8 cellular contexts compared by ENCODE assay signal in the genomic region with DNA sequence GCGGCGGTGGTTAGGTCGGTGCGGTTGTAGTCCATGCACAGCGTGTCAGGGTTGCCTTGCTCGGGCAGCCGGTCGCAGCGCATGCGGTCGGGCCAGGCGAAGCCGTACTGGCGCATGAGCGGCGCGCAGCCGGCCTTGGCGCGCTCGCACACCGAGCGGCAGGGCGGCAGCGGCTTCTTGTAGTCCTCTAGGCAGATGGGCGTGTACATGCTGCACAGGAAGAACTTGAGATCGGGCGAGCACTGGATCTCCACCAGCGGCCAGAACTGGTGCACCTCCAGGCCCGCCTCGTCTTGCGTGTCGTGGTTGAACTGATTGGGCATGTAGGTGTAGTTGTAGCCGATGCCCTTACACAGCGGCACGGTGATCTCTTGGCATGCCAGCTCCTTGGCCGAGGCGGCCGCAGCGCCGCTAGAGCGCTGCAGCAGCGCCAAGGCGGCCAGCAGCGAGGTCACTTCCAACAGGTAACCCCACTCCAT. TPM values are rescaled to one million over a fixed set of nuclear protein-coding genes. Genes with fewer than 3 reads are reported as not detected.
A peak's percentile ranks its signal among the peaks of the same experiment; 100 is the strongest.
DNase-seq lines count a peak whose midpoint lies in the region; ATAC-seq and TF ChIP-seq lines count a peak whose summit lies in the region.

No MANE protein-coding gene starts in this region.

- H3K27ac ChIP-seq in esophagus (ENCODE audit: low read depth in 2 of 2, low read length in 1 of 2): peak overlapping the region; percentile 65 to 68
- H3K27ac ChIP-seq in testis: peak overlapping the region; percentile 19 to 73

- H3K27me3 ChIP-seq in esophagus (ENCODE audit: control insufficient read depth in 1 of 2, insufficient read depth in 2 of 2, low read length in 2 of 2): peaks cover 0 to 5% of the 10 kb centered on the region in 2 donors
- H3K27me3 ChIP-seq in mucosa of stomach (ENCODE audit: control insufficient read depth, insufficient read depth, low read length): no peaks in the 10 kb centered on the region
- H3K27me3 ChIP-seq in testis: no peaks in the 10 kb centered on the region

- H3K9ac ChIP-seq in mucosa of stomach (ENCODE audit: low read length): peak overlapping the region; percentile 72

- no peak for TF ChIP-seq CTCF in testis (IDR thresholded peaks at IDR 0.05)

- H3K4me1 ChIP-seq in esophagus (ENCODE audit: control insufficient read depth in 2 of 2, insufficient read depth in 2 of 2, low read length in 1 of 2) (peaks cover 13% of the 10 kb centered on the region in 2 donors), mucosa of stomach (ENCODE audit: control insufficient read depth, insufficient read depth, low read length) (peaks cover 40% of the 10 kb centered on the region), testis (peaks cover 3% of the 10 kb centered on the region)

- peak; percentile 28 for ATAC-seq in HG02610 (IDR thresholded peaks at IDR 0.05; ENCODE audit: unreplicated experiment)

- TF ChIP-seq POLR2A in testis (IDR thresholded peaks at IDR 0.05): no peak

- intact Hi-C loops in testis (cut with DNase I; ENCODE audit: low total_unique reads): no loop called here

- H3K9me3 ChIP-seq in esophagus (ENCODE audit: control insufficient read depth in 2 of 2, insufficient read depth in 1 of 2, low read depth in 1 of 2, low read length in 1 of 2): peaks cover 0 to 3% of the 10 kb centered on the region in 2 donors
- H3K9me3 ChIP-seq in mucosa of stomach (ENCODE audit: control insufficient read depth, low read length): no peaks in the 10 kb centered on the region
- no peaks in the 10 kb centered on the region for H3K9me3 ChIP-seq in testis

- H3K36me3 ChIP-seq in esophagus (ENCODE audit: control insufficient read depth in 2 of 2, insufficient read depth in 2 of 2, low read length in 1 of 2): no peaks in the 10 kb centered on the region
- no peaks in the 10 kb centered on the region for H3K36me3 ChIP-seq in mucosa of stomach (ENCODE audit: control insufficient read depth, insufficient read depth, low read length)
- H3K36me3 ChIP-seq in testis (ENCODE audit: low read depth, missing control alignments): no peaks in the 10 kb centered on the region

- DNase-seq in activated T-cell treated with anti-CD3 and anti-CD28 coated beads for 24 hours (ENCODE audit: low read depth) (peak; percentile 22), activated T-cell treated with anti-CD3 and anti-CD28 coated beads for 4 hours (no peak), NCI-H1694 (lab: John Stamatoyannopoulos, UW) (peak; percentile 54), testis (peak; percentile 69)
- peak; percentile 21 for DNase-seq in activated CD8-positive, alpha-beta memory T cell treated with anti-CD3 and anti-CD28 coated beads, Interleukin-2, amount 50 U/mL, for 4 hours

- WGBS in esophagus, 2 donors: 0 to 1% methylated on average over 43 to 45 of the region's 45 CpGs
- 1% methylated on average over 24 of the region's 45 CpGs; no CpG with 5 or more reads in 1 of the 2 donors for WGBS in testis, 2 donors

- H3K4me3 ChIP-seq in esophagus (ENCODE audit: low read depth in 1 of 2, low read length in 2 of 2) (peak overlapping the region; percentile 58 to 68), mucosa of stomach (ENCODE audit: low read length) (peak overlapping the region; percentile 82), testis (peak overlapping the region; percentile 77)

RNA-seq across cellular contexts. Expression of gene FZD8, which starts 1.1 kb away (rescaled TPM):
- polyA plus RNA-seq in esophagus: under 1 TPM; 0.35 to 0.72 TPM
- 10 to 100 TPM; 13.0 to 16.4 TPM for total RNA-seq in testis
- 4.9 TPM for polyA plus RNA-seq in testis (ENCODE audit: insufficient read depth, low read depth, low replicate concordance)

RNA-seq across cellular contexts. Expression of gene GJD4, which starts 35.8 kb away (rescaled TPM):
- polyA plus RNA-seq in esophagus (not detected), testis (ENCODE audit: insufficient read depth, low read depth, low replicate concordance) (not detected)
- total RNA-seq in testis: under 1 TPM in 1 of 2 donors, not detected in 1; 0.31 TPM
